In genomic region chr5:94028001-94028400, GRCh38 we compare ENCODE assay signal across 12 cellular contexts.
"Had no signal": no experiment of that assay in that cellular context is flagged by ENCODE, and none has a peak within 500 bp of the region (broad histone marks: within the 10 kb centered on the region; RNA-seq: fewer than 3 reads in every experiment).

No MANE protein-coding gene starts in this region.

- DNase-seq: activated CD4-positive, alpha-beta memory T cell treated with anti-CD3 and anti-CD28 coated beads for 36 hours; activated naive CD8-positive, alpha-beta T cell treated with anti-CD3 and anti-CD28 coated beads, Interleukin-2, amount 50 U/mL, for 24 hours; activated T-cell treated with anti-CD3 and anti-CD28 coated beads, Interleukin-2, amount 50 U/mL, for 48 hours; central memory CD4-positive, alpha-beta T cell; effector memory CD8-positive, alpha-beta T cell; hypothalamus; left ventricle myocardium inferior; mesenchymal stem cell; stimulated activated CD4-positive, alpha-beta T cell treated with anti-CD3 and anti-CD28 coated beads, Interleukin-4, amount 100 ng/mL, for 24 hours; stimulated activated naive CD8-positive, alpha-beta T cell treated with anti-CD3 and anti-CD28 coated beads, Interleukin-15, amount 100 ng/mL, for 72 hours; T-helper 1 cell had no signal

- H3K4me3 ChIP-seq: left ventricle myocardium inferior, thoracic aorta had no signal
